21 cellular contexts compared by ENCODE assay signal in the genomic region with DNA sequence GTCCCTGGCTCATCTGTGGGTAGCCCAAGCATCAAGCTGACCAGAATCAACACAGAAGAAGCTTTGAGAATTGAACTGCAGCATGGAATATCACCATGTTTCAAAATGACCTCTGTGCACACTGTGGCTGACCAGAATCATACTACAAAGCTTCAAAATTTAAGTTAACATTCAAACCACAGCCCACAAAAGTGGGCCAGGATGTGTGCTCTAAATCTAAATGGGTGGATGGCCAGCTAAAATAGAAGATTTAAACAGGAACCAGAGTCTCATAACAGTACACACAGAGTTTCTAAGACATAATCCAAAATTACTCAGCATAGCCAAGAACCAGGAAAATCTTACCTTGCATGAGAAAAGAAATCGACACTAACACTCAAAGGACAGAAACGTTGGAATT. TPM values are rescaled to one million over a fixed set of nuclear protein-coding genes. Genes with fewer than 3 reads are reported as not detected.
DNase-seq lines count a peak whose midpoint lies in the region; ATAC-seq, FAIRE-seq and TF ChIP-seq lines count a peak whose summit lies in the region.
"Had no signal": no experiment of that assay in that cellular context is flagged by ENCODE, and none has a peak within 500 bp of the region (broad histone marks: within the 10 kb centered on the region; RNA-seq: fewer than 3 reads in every experiment).

No MANE protein-coding gene starts in this region.

- no peak overlapping the region for H3K27ac ChIP-seq in GM12878 (ENCODE audit: control insufficient read depth, insufficient read depth)
- H3K27ac ChIP-seq: body of pancreas, gastroesophageal sphincter, parathyroid adenoma, tibial artery had no signal

- no peaks in the 10 kb centered on the region for H4K20me1 ChIP-seq in GM12878 (ENCODE audit: control insufficient read depth, insufficient read depth)

- CTCF ChIA-PET in GM12878 (lab: Yijun Ruan, JAX), result interaction anchor here (0.9 to 1.2 kb wide), 2 partner anchors 530 to 668 kb away, joined by 3 to 4 read pairs; no protein-coding TSS in a partner anchor

- H3K9me3 ChIP-seq in GM12878 (replicated peaks; ENCODE audit: control insufficient read depth, insufficient read depth, low read length), result peaks cover 3% of the 10 kb centered on the region

- WGBS in GM12878 (ENCODE audit: insufficient coverage, insufficient replicate concordance, low lambda C conversion rate, missing lambda C conversion rate), result 5% methylated on average over 2 of the region's 2 CpGs

- no peak overlapping the region for H3K4me3 ChIP-seq in GM12878
- H3K4me3 ChIP-seq: body of pancreas, gastroesophageal sphincter, K562, tibial artery had no signal

- H3K27me3 ChIP-seq in GM12878 (replicated peaks in 1 of 2; ENCODE audit: control insufficient read depth in 2 of 2, insufficient read depth in 2 of 2, low read length in 1 of 2), result no peaks in the 10 kb centered on the region
- H3K27me3 ChIP-seq: body of pancreas, gastroesophageal sphincter, tibial artery had no signal

- peak overlapping the region; percentile 69 for H3K4me2 ChIP-seq in GM12878 (ENCODE audit: control insufficient read depth, insufficient read depth)

- H3K4me1 ChIP-seq in GM12878 (ENCODE audit: control insufficient read depth, insufficient read depth, low read length), result peaks cover 4% of the 10 kb centered on the region; the same call in 1 of the 2 replicates
- H3K4me1 ChIP-seq: gastroesophageal sphincter, parathyroid adenoma, tibial artery had no signal

- no peak overlapping the region; the same call in 1 of the 2 replicates for H2AFZ ChIP-seq in GM12878 (ENCODE audit: control insufficient read depth, low read depth, low read length)
- H2AFZ ChIP-seq: parathyroid adenoma had no signal

- SMC1A ChIA-PET in GM12878 (lab: Charles Lee; ENCODE audit: uncharacterized antibody, unreplicated experiment), result interaction anchor here (0.5 to 2.0 kb wide), 5 partner anchors 9 to 324 kb away, joined by 3 to 5 read pairs (median 4); no protein-coding TSS in a partner anchor

- no TSS peak for BruUV-seq in GM12878 (replicated peaks; lab: Mats Ljungman, UMichigan)

- ATAC-seq in GM19351 (IDR thresholded peaks at IDR 0.05; ENCODE audit: unreplicated experiment) (peak; percentile 75), HG02885 (IDR thresholded peaks at IDR 0.05; ENCODE audit: poor library complexity, unreplicated experiment) (peak; percentile 73), GM12878 (peak; percentile 88), HG02763 (IDR thresholded peaks at IDR 0.05; ENCODE audit: unreplicated experiment) (no peak)
- ATAC-seq: body of pancreas, gastroesophageal sphincter, K562, Panc1, SK-N-SH treated with all-trans-retinoic acid at 6 μM for 48 hours had no signal

- no peaks in the 10 kb centered on the region for H3K36me3 ChIP-seq in GM12878 (ENCODE audit: control insufficient read depth in 2 of 2, insufficient read depth in 2 of 2, low read length in 1 of 2)
- H3K36me3 ChIP-seq: gastroesophageal sphincter, tibial artery had no signal

- peak; percentile 76 for FAIRE-seq in GM18507 (lab: Jason Lieb, UNC)
- FAIRE-seq in GM12878 (lab: Jason Lieb, UNC), result peak; percentile 86
- FAIRE-seq: D721Med, K562 had no signal

- no peaks in the 10 kb centered on the region for H3K79me2 ChIP-seq in GM12878 (ENCODE audit: control insufficient read depth, insufficient read depth, low read length)
- H3K79me2 ChIP-seq: parathyroid adenoma had no signal

- DNase-seq in GM18507 (ENCODE audit: extremely low spot score, insufficient read length, low read depth) (no peak), GM12878 (ENCODE audit: low read depth, low spot score) (peak; percentile 15), hippocampal formation (lab: John Stamatoyannopoulos, UW) (no peak), HuH-7.5 (ENCODE audit: low spot score) (no peak)
- no peak for DNase-seq in activated CD4-positive, alpha-beta T cell treated with anti-CD3 and anti-CD28 coated beads, Interleukin-2, amount 50 U/mL, for 4 hours
- DNase-seq: activated CD4-positive, alpha-beta T cell treated with anti-CD3 and anti-CD28 coated beads for 48 hours; activated T-cell treated with anti-CD3 and anti-CD28 coated beads for 4 hours; body of pancreas; cortex of kidney; GF-D8; NCI-H1048; tibial artery had no signal

- TF ChIP-seq POLR2A in GM12878 (IDR thresholded peaks at IDR 0.05; ENCODE audit: low read depth, low read length), result no peak

- intact Hi-C loops in GM12878 (cut with micrococcal nuclease; ENCODE audit: unreplicated experiment), result no loop called here

- RAD21 ChIA-PET in GM12878 (lab: Charles Lee; ENCODE audit: unreplicated experiment), result no interaction called here

- in situ Hi-C loops in GM12878 (cut with MboI), result no loop called here

- H3K9ac ChIP-seq in GM12878 (ENCODE audit: control insufficient read depth, insufficient read depth, low read length), result no peak overlapping the region
- H3K9ac ChIP-seq: parathyroid adenoma had no signal

- no peak for TF ChIP-seq CTCF in GM12878 (IDR thresholded peaks at IDR 0.05 in 2 of 3, conservative IDR thresholded peaks at IDR 0.05 in 1 of 3; ENCODE audit: control insufficient read depth in 2 of 3, extremely low read depth in 1 of 3, insufficient read depth in 1 of 3, low read depth in 3 of 3, low read length in 3 of 3)

- POLR2A ChIA-PET in GM12878 (lab: Charles Lee), result interaction anchor here (1.0 kb wide), 1 partner anchor 26 kb away, joined by 3 read pairs; no protein-coding TSS in a partner anchor

- no peak; a peak in 1 of 4 replicates for TF ChIP-seq EP300 in GM12878 (IDR thresholded peaks at IDR 0.05; ENCODE audit: borderline replicate concordance in 1 of 2, control insufficient read depth in 1 of 2, low read depth in 2 of 2, low read length in 2 of 2)

- TF ChIP-seq RAD21 in GM12878 (IDR thresholded peaks at IDR 0.05; ENCODE audit: insufficient read depth, low read depth, low read length), result no peak

TF ChIP-seq in GM12878, 131 proteins besides CTCF, POLR2A, EP300 and RAD21 (continues in another document):
- TF ChIP-seq SREBF1 (IDR thresholded peaks at IDR 0.05; ENCODE audit: low read length) (no peak), RUNX3 (IDR thresholded peaks at IDR 0.05; ENCODE audit: low read length) (peak; percentile 99), WRNIP1 (IDR thresholded peaks at IDR 0.05; ENCODE audit: borderline replicate concordance, low read depth, low read length) (no peak), ZNF24 (IDR thresholded peaks at IDR 0.05) (no peak), JUND (IDR thresholded peaks at IDR 0.05; ENCODE audit: low read depth, low read length) (no peak), CBX3 (IDR thresholded peaks at IDR 0.05; ENCODE audit: borderline replicate concordance, low read depth) (no peak), HCFC1 (IDR thresholded peaks at IDR 0.05; ENCODE audit: low read length) (no peak), ZNF622 (IDR thresholded peaks at IDR 0.05) (no peak), PBX3 (IDR thresholded peaks at IDR 0.05; ENCODE audit: insufficient replicate concordance, low read depth, low read length) (no peak)
- TF ChIP-seq, protein P1, sequence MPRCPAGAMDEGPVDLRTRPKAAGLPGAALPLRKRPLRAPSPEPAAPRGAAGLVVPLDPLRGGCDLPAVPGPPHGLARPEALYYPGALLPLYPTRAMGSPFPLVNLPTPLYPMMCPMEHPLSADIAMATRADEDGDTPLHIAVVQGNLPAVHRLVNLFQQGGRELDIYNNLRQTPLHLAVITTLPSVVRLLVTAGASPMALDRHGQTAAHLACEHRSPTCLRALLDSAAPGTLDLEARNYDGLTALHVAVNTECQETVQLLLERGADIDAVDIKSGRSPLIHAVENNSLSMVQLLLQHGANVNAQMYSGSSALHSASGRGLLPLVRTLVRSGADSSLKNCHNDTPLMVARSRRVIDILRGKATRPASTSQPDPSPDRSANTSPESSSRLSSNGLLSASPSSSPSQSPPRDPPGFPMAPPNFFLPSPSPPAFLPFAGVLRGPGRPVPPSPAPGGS (IDR thresholded peaks at IDR 0.05; ENCODE audit: borderline replicate concordance, insufficient read depth, low read depth, low read length, poor library complexity, severe bottlenecking), result no peak

RNA-seq across cellular contexts. Expression of gene KLF3, which starts 46.1 kb away (rescaled TPM):
- 9.0 and 9.1 TPM in 2 replicates for total RNA-seq in GM12878 (2013; cell fraction: nucleolus; rRNA removed)
- 2.2 and 2.3 TPM in 2 replicates for total RNA-seq in GM12878 (2014; rRNA removed)
- 1.9 and 2.6 TPM in 2 replicates for total RNA-seq in GM12878 (2014; rRNA removed; fragmentation: Illumina TruSeq; extraction: Trizol)
- 5.7 and 5.8 TPM in 2 replicates for total RNA-seq in GM12878 (2021)
- 11.5 TPM for polyA plus RNA-seq in GM12878 (2011; ENCODE audit: low read depth)
- 4.1 and 4.7 TPM in 2 replicates for polyA plus RNA-seq in GM12878 (2011; rRNA removed)
- polyA plus RNA-seq in GM12878 (2011; cell fraction: cytosol; rRNA removed), result 3.3 TPM in 2 replicates
- polyA plus RNA-seq in GM12878 (2011; cell fraction: nucleus; rRNA removed), result 5.8 and 6.0 TPM in 2 replicates
- polyA plus RNA-seq in GM12878 (2012), result 15.4 and 15.8 TPM in 2 replicates
- polyA plus RNA-seq in GM12878 (2014; fragmentation: Illumina TruSeq; extraction: Trizol), result 4.1 and 4.9 TPM in 2 replicates
- 1 to 10 TPM; 1.4 to 1.5 TPM for polyA plus RNA-seq in GM12878 (2014; fragmentation: Nextera tagmentation; extraction: Ambion mirVana)
- 2.4 TPM in 2 replicates for polyA plus RNA-seq in GM12878 (2014; rRNA removed)
- 1 to 10 TPM; 1.4 to 1.7 TPM for polyA plus RNA-seq in GM12878 (2016; fragmentation: Nextera tagmentation; extraction: Ambion mirVana)
- polyA minus RNA-seq in GM12878 (2011; rRNA and poly(A)+ RNA removed), result 7.2 and 9.9 TPM in 2 replicates
- 2.8 and 3.8 TPM in 2 replicates for polyA minus RNA-seq in GM12878 (2011; cell fraction: cytosol; rRNA and poly(A)+ RNA removed)
- polyA minus RNA-seq in GM12878 (2011; cell fraction: nucleus; rRNA and poly(A)+ RNA removed), result 12.6 and 20.4 TPM in 2 replicates
